28 cellular contexts compared by ENCODE assay signal in the genomic region with DNA sequence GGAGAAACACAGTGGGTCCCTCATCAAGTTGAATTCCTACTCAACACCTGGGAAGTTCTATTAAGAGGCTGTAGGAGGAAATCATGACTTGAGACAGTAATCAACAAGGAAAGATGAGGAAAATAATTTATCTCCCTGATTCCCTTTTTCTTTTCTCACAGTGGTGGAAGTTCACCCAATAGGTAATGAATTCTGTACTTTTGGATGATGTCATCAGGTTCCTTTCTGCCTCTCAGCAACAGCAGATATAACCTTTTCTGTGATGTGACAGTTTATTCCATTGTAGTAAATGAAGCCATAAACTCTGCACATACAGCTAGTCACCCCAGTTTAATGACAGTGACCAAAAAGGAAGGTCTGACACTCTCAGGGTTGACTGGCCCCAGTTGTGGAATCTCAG.
"Had no signal": no experiment of that assay in that cellular context is flagged by ENCODE, and none has a peak within 500 bp of the region (broad histone marks: within the 10 kb centered on the region; RNA-seq: fewer than 3 reads in every experiment).

No MANE protein-coding gene starts in this region.

- H3K27ac ChIP-seq: colonic mucosa, coronary artery, dorsolateral prefrontal cortex, epithelial cell of prostate, esophagus muscularis mucosa, esophagus squamous epithelium, foreskin keratinocyte, gastrocnemius medialis, gastroesophageal sphincter, heart left ventricle, heart right ventricle had no signal

- H3K4me3 ChIP-seq: colonic mucosa, coronary artery, dorsolateral prefrontal cortex, esophagus muscularis mucosa, esophagus squamous epithelium, gastrocnemius medialis, gastroesophageal sphincter, heart left ventricle, heart right ventricle had no signal

- ATAC-seq: effector memory CD8-positive, alpha-beta T cell; esophagus mucosa; foreskin keratinocyte; gastrocnemius medialis; gastroesophageal sphincter; heart left ventricle; heart right ventricle had no signal

- H3K4me1 ChIP-seq: colonic mucosa, esophagus muscularis mucosa, esophagus squamous epithelium, foreskin keratinocyte, gastrocnemius medialis, gastroesophageal sphincter, heart left ventricle, heart right ventricle had no signal

- H3K27me3 ChIP-seq: colonic mucosa, dorsolateral prefrontal cortex, esophagus muscularis mucosa, esophagus squamous epithelium, foreskin keratinocyte, gastrocnemius medialis, gastroesophageal sphincter, heart left ventricle, heart right ventricle had no signal

- DNase-seq: colonic mucosa; cortex of kidney; dermis blood vessel endothelial cell; dorsolateral prefrontal cortex; effector CD4-positive, alpha-beta T cell; effector CD8-positive, alpha-beta T cell; effector memory CD4-positive, alpha-beta T cell; effector memory CD8-positive, alpha-beta T cell; endodermal cell; erythroblast; esophagus squamous epithelium; foreskin fibroblast; foreskin keratinocyte; foreskin melanocyte; gastrocnemius medialis; glutamatergic neuron; head of caudate nucleus; heart left ventricle; heart right ventricle had no signal

- FAIRE-seq: colon, endometrium, endothelial cell of umbilical vein, frontal cortex had no signal

- H3K36me3 ChIP-seq: colonic mucosa, esophagus muscularis mucosa, esophagus squamous epithelium, gastrocnemius medialis, gastroesophageal sphincter, heart left ventricle, heart right ventricle had no signal

- H3K9me3 ChIP-seq: colonic mucosa, esophagus muscularis mucosa, esophagus squamous epithelium, gastrocnemius medialis, gastroesophageal sphincter had no signal
